In the genomic region with DNA sequence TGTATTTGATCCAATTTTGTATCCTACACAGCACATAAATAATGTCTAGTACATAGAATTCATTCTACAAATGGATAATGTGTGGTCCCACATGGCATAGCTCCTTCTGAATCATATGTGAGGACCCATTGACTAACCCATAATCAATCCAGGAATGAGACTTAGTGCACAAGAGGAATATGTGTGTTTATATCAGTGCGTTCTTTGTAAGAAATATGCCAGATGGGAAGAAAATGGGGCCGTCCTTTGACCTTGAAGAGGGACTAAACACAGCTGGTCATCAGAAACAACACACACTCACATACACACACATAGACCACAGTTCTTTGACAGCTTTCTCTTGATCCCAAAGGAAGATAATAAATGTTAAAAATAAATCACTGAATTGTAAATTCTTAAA, we compare ENCODE assay signal across 1 cellular context.
TF ChIP-seq lines count a peak whose summit lies in the region.

No MANE protein-coding gene starts in this region.

TF ChIP-seq in IMR-90, 13 proteins besides CTCF, POLR2A, EP300 and RAD21:
- TF ChIP-seq, protein P1, sequence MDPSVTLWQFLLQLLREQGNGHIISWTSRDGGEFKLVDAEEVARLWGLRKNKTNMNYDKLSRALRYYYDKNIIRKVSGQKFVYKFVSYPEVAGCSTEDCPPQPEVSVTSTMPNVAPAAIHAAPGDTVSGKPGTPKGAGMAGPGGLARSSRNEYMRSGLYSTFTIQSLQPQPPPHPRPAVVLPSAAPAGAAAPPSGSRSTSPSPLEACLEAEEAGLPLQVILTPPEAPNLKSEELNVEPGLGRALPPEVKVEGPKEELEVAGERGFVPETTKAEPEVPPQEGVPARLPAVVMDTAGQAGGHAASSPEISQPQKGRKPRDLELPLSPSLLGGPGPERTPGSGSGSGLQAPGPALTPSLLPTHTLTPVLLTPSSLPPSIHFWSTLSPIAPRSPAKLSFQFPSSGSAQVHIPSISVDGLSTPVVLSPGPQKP (IDR thresholded peaks at IDR 0.05; ENCODE audit: borderline replicate concordance, low read depth, low read length): no peak
- TF ChIP-seq NFE2L2 (IDR thresholded peaks at IDR 0.05; ENCODE audit: low read depth, low read length) (no peak), RCOR1 (IDR thresholded peaks at IDR 0.05; ENCODE audit: insufficient replicate concordance, low read length) (no peak), BHLHE40 (IDR thresholded peaks at IDR 0.05; ENCODE audit: low read depth, low read length) (no peak), RFX5 (IDR thresholded peaks at IDR 0.05; ENCODE audit: low read depth, low read length) (no peak), FOS (IDR thresholded peaks at IDR 0.05; ENCODE audit: low read depth, low read length) (no peak), CEBPB (IDR thresholded peaks at IDR 0.05; ENCODE audit: low read depth, low read length) (no peak)
